ENCODE assay signal across 8 cellular contexts in the genomic region with DNA sequence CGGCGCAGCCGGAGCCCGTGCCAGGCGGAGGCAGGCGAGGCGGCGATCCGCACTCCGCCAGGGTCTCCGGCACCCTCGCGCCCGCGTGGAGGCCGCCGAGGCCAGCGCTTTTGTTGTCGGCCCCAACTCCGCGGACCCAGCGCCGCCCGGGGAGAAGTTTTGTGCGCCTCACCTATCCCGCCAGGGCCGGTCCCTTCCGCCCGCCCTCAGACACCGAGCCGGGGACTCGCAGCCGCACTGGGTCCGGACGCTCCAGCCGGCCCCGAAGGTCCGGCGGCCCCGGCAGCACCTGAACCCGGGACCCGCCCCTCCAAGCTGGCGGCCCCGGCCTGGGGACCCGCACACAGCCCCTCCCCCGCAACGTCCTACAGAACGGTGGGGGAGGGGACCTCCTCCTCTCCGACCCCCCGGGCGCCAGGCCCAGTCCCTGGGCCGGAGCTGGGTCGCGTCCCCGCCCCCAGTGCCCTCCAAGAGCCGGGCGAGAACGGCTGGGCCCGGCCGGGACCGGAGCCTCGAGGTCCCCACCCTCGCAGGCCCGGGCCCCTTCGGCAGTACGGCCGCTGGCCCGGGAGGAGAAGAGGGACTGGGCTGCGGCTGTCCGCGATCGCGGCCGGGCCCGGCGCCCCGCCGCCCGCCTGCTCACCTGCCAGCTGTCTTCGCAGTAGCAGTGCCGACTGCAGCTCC. TPM values are rescaled to one million over a fixed set of nuclear protein-coding genes. Genes with fewer than 3 reads are reported as not detected.
DNase-seq lines count a peak whose midpoint lies in the region; ATAC-seq and TF ChIP-seq lines count a peak whose summit lies in the region.

No MANE protein-coding gene starts in this region.

- intact Hi-C loops in ovary (cut with DNase I) = loop anchor here in 1 of 4 donors (10.0 kb wide), 1 partner anchor 51 kb away; no protein-coding TSS in a partner anchor

- H3K36me3 ChIP-seq in Karpas-422 (ENCODE audit: insufficient read depth, low read length) = 0 out of 2 replicates have a peak, but pooled peaks cover 7% of the 10 kb centered on the region
- no peaks in the 10 kb centered on the region for H3K36me3 ChIP-seq in ovary

- H3K27ac ChIP-seq in Karpas-422 (ENCODE audit: low read length) (peak overlapping the region; percentile 88), ovary (peak overlapping the region; percentile 83 to 91)

- TF ChIP-seq CTCF in ovary (IDR thresholded peaks at IDR 0.05) = no peak

- DNase-seq in EH (ENCODE audit: low read depth) (peak; percentile 28), Karpas-422 (peak; percentile 73), glomerular visceral epithelial cell (ENCODE audit: extremely low spot score) (peak; percentile 39), ovary (peak; percentile 44 to 73 (median 67)), T1000 (lab: John Stamatoyannopoulos, UW) (no peak)
- peak; percentile 54 to 63 for DNase-seq in activated T-cell treated with anti-CD3 and anti-CD28 coated beads, Interleukin-2, amount 50 U/mL, for 72 hours

- no peaks in the 10 kb centered on the region for H3K9me3 Mint-ChIP-seq in activated T-cell treated with anti-CD3 and anti-CD28 coated beads, Interleukin-2, amount 50 U/mL, for 72 hours

- no peak for TF ChIP-seq POLR2A in ovary (IDR thresholded peaks at IDR 0.05)

- no peaks in the 10 kb centered on the region for H3K9me2 ChIP-seq in Karpas-422 (replicated peaks; ENCODE audit: insufficient read depth, low read length)

- H3K27ac Mint-ChIP-seq in activated T-cell treated with anti-CD3 and anti-CD28 coated beads, Interleukin-2, amount 50 U/mL, for 72 hours = no peak overlapping the region

- H3K27me3 Mint-ChIP-seq in activated T-cell treated with anti-CD3 and anti-CD28 coated beads, Interleukin-2, amount 50 U/mL, for 72 hours (ENCODE audit: low read depth) = no peaks in the 10 kb centered on the region

- H3K27me3 ChIP-seq in Karpas-422 (ENCODE audit: low read length) (no peaks in the 10 kb centered on the region), ovary (no peaks in the 10 kb centered on the region)

- peaks cover 40% of the 10 kb centered on the region for H3K4me1 Mint-ChIP-seq in activated T-cell treated with anti-CD3 and anti-CD28 coated beads, Interleukin-2, amount 50 U/mL, for 72 hours (ENCODE audit: low read depth)

- H3K9me3 ChIP-seq in Karpas-422 (ENCODE audit: low read length) (no peaks in the 10 kb centered on the region), ovary (no peaks in the 10 kb centered on the region)

- peaks cover 12% of the 10 kb centered on the region; the same call in 1 of the 2 replicates for H4K20me1 ChIP-seq in Karpas-422 (ENCODE audit: insufficient read depth, low read depth, low read length)

- H3K4me2 ChIP-seq in Karpas-422 (ENCODE audit: low read depth, low read length, poor library complexity, severe bottlenecking) = peak overlapping the region; percentile 98

- H3K4me3 Mint-ChIP-seq in activated T-cell treated with anti-CD3 and anti-CD28 coated beads, Interleukin-2, amount 50 U/mL, for 72 hours = peak overlapping the region; percentile 70 to 72

- H3K4me3 ChIP-seq in Karpas-422 (ENCODE audit: low read length) (peak overlapping the region; percentile 97), ovary (peak overlapping the region; percentile 93)

- no peak for TF ChIP-seq EP300 in ovary (IDR thresholded peaks at IDR 0.05)

- H3K4me1 ChIP-seq in Karpas-422 (ENCODE audit: low read length) = peaks cover 50% of the 10 kb centered on the region
- peaks cover 3% of the 10 kb centered on the region for H3K4me1 ChIP-seq in ovary (ENCODE audit: insufficient read depth)

- H3K9ac ChIP-seq in Karpas-422 (ENCODE audit: low read length) = peak overlapping the region; percentile 99

- WGBS in ovary, 3 donors = 0% methylated on average over 16 to 81 of the region's 81 CpGs

- peaks cover 4 to 9% of the 10 kb centered on the region in 2 donors for H3K36me3 Mint-ChIP-seq in activated T-cell treated with anti-CD3 and anti-CD28 coated beads, Interleukin-2, amount 50 U/mL, for 72 hours (ENCODE audit: insufficient read depth in 2 of 2)

- H3K79me2 ChIP-seq in Karpas-422 (ENCODE audit: low read length) = peaks cover 56% of the 10 kb centered on the region

- no peak overlapping the region for H2AFZ ChIP-seq in Karpas-422 (ENCODE audit: low read length)

- ATAC-seq in GM21619 (IDR thresholded peaks at IDR 0.05; ENCODE audit: unreplicated experiment) (peak; percentile 22), GM18858 (IDR thresholded peaks at IDR 0.05; ENCODE audit: unreplicated experiment) (no peak)
- ATAC-seq in activated T-cell treated with anti-CD3 and anti-CD28 coated beads, Interleukin-2, amount 50 U/mL, for 72 hours (replicated peaks in 1 of 2) = peak; percentile 14 to 23

RNA-seq across cellular contexts. Expression of gene UBE2G1, which starts 0.7 kb away (rescaled TPM):
- total RNA-seq in Karpas-422 (2014; rRNA removed; shearing (Covaris generic); ENCODE audit: low replicate concordance) = 45.2 and 60.8 TPM in 2 replicates
- total RNA-seq in activated T-cell treated with anti-CD3 and anti-CD28 coated beads, Interleukin-2, amount 50 U/mL, for 72 hours = 10 to 100 TPM; 64.2 to 64.3 TPM
- total RNA-seq in ovary = 10 to 100 TPM; 30.5 to 46.1 (median 36.5) TPM
- polyA plus RNA-seq in ovary = 10 to 100 TPM; 12.4 to 50.7 TPM
